Comparison of ENCODE assay signal across 2 cellular contexts in the genomic region with DNA sequence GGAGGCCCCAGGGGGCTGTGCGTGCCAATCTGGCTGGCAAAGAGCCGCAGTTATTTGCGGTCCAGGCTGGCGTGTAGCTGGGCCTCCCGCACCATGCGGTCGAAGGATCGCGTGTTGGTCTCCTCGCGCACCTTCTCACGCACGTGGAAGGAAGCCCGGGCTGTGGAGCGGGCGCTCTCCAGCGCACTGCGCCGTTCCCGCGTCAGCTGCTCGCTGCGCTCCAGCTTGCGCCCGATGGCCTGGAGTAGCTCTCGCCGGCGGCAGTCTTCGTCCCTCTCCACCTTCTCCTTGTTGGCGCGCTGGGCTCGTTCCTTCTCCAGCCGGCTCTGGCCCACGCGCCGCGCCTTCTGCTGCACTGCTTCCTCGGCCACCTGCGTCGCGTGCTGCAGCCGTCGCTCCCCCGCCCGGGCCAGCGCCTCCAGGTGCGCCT.
TF ChIP-seq lines count a peak whose summit lies in the region.

No MANE protein-coding gene starts in this region.

TF ChIP-seq in SK-N-SH treated with all-trans-retinoic acid at 6 μM for 48 hours, 23 proteins besides CTCF, POLR2A, EP300 and RAD21:
- TF ChIP-seq, protein P1, sequence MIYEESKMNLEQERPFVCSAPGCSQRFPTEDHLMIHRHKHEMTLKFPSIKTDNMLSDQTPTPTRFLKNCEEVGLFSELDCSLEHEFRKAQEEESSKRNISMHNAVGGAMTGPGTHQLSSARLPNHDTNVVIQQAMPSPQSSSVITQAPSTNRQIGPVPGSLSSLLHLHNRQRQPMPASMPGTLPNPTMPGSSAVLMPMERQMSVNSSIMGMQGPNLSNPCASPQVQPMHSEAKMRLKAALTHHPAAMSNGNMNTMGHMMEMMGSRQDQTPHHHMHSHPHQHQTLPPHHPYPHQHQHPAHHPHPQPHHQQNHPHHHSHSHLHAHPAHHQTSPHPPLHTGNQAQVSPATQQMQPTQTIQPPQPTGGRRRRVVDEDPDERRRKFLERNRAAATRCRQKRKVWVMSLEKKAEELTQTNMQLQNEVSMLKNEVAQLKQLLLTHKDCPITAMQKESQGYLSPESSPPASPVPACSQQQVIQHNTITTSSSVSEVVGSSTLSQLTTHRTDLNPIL (CRISPR knock-in tag; IDR thresholded peaks at IDR 0.05; ENCODE audit: low read depth) = no peak
- TF ChIP-seq RARB (CRISPR knock-in tag; IDR thresholded peaks at IDR 0.05) (no peak), ESRRG (CRISPR knock-in tag; IDR thresholded peaks at IDR 0.05) (no peak), ZNF8 (CRISPR knock-in tag; IDR thresholded peaks at IDR 0.05) (no peak), ZFP3 (CRISPR knock-in tag; IDR thresholded peaks at IDR 0.05) (no peak), ARNTL (CRISPR knock-in tag; IDR thresholded peaks at IDR 0.05; ENCODE audit: borderline replicate concordance, low read depth) (no peak), CSDC2 (CRISPR knock-in tag; IDR thresholded peaks at IDR 0.05) (no peak), SNAI2 (CRISPR knock-in tag; IDR thresholded peaks at IDR 0.05) (no peak), ISL1 (CRISPR knock-in tag; IDR thresholded peaks at IDR 0.05) (no peak), ZNF70 (CRISPR knock-in tag; IDR thresholded peaks at IDR 0.05) (no peak), OSR1 (CRISPR knock-in tag; IDR thresholded peaks at IDR 0.05) (no peak), PPARA (CRISPR knock-in tag; IDR thresholded peaks at IDR 0.05; ENCODE audit: borderline replicate concordance) (no peak), GLIS3 (CRISPR knock-in tag; IDR thresholded peaks at IDR 0.05) (no peak)
- TF ChIP-seq, protein P2, sequence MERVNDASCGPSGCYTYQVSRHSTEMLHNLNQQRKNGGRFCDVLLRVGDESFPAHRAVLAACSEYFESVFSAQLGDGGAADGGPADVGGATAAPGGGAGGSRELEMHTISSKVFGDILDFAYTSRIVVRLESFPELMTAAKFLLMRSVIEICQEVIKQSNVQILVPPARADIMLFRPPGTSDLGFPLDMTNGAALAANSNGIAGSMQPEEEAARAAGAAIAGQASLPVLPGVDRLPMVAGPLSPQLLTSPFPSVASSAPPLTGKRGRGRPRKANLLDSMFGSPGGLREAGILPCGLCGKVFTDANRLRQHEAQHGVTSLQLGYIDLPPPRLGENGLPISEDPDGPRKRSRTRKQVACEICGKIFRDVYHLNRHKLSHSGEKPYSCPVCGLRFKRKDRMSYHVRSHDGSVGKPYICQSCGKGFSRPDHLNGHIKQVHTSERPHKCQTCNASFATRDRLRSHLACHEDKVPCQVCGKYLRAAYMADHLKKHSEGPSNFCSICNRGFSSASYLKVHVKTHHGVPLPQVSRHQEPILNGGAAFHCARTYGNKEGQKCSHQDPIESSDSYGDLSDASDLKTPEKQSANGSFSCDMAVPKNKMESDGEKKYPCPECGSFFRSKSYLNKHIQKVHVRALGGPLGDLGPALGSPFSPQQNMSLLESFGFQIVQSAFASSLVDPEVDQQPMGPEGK (CRISPR knock-in tag; IDR thresholded peaks at IDR 0.05; ENCODE audit: borderline replicate concordance) = no peak
- TF ChIP-seq, protein P3, sequence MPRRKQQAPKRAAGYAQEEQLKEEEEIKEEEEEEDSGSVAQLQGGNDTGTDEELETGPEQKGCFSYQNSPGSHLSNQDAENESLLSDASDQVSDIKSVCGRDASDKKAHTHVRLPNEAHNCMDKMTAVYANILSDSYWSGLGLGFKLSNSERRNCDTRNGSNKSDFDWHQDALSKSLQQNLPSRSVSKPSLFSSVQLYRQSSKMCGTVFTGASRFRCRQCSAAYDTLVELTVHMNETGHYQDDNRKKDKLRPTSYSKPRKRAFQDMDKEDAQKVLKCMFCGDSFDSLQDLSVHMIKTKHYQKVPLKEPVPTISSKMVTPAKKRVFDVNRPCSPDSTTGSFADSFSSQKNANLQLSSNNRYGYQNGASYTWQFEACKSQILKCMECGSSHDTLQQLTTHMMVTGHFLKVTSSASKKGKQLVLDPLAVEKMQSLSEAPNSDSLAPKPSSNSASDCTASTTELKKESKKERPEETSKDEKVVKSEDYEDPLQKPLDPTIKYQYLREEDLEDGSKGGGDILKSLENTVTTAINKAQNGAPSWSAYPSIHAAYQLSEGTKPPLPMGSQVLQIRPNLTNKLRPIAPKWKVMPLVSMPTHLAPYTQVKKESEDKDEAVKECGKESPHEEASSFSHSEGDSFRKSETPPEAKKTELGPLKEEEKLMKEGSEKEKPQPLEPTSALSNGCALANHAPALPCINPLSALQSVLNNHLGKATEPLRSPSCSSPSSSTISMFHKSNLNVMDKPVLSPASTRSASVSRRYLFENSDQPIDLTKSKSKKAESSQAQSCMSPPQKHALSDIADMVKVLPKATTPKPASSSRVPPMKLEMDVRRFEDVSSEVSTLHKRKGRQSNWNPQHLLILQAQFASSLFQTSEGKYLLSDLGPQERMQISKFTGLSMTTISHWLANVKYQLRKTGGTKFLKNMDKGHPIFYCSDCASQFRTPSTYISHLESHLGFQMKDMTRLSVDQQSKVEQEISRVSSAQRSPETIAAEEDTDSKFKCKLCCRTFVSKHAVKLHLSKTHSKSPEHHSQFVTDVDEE (CRISPR knock-in tag; IDR thresholded peaks at IDR 0.05) = no peak
- TF ChIP-seq, protein P4, sequence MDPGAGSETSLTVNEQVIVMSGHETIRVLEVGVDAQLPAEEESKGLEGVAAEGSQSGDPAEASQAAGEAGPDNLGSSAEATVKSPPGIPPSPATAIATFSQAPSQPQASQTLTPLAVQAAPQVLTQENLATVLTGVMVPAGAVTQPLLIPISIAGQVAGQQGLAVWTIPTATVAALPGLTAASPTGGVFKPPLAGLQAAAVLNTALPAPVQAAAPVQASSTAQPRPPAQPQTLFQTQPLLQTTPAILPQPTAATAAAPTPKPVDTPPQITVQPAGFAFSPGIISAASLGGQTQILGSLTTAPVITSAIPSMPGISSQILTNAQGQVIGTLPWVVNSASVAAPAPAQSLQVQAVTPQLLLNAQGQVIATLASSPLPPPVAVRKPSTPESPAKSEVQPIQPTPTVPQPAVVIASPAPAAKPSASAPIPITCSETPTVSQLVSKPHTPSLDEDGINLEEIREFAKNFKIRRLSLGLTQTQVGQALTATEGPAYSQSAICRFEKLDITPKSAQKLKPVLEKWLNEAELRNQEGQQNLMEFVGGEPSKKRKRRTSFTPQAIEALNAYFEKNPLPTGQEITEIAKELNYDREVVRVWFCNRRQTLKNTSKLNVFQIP (CRISPR knock-in tag; IDR thresholded peaks at IDR 0.05; ENCODE audit: borderline replicate concordance, low read depth) = no peak
- TF ChIP-seq, protein P5, sequence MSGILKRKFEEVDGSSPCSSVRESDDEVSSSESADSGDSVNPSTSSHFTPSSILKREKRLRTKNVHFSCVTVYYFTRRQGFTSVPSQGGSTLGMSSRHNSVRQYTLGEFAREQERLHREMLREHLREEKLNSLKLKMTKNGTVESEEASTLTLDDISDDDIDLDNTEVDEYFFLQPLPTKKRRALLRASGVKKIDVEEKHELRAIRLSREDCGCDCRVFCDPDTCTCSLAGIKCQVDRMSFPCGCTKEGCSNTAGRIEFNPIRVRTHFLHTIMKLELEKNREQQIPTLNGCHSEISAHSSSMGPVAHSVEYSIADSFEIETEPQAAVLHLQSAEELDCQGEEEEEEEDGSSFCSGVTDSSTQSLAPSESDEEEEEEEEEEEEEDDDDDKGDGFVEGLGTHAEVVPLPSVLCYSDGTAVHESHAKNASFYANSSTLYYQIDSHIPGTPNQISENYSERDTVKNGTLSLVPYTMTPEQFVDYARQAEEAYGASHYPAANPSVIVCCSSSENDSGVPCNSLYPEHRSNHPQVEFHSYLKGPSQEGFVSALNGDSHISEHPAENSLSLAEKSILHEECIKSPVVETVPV (CRISPR knock-in tag; IDR thresholded peaks at IDR 0.05) = no peak

TF ChIP-seq in HEK293T, 16 proteins besides CTCF, POLR2A, EP300 and RAD21 (continued from another document):
- TF ChIP-seq L3MBTL2 (conservative IDR thresholded peaks at IDR 0.05) = no peak
- no peak for TF ChIP-seq CTBP1 (IDR thresholded peaks at IDR 0.05; ENCODE audit: borderline replicate concordance)
- no peak for TF ChIP-seq SP1 (IDR thresholded peaks at IDR 0.05)
- TF ChIP-seq LEF1 (IDR thresholded peaks at IDR 0.05; ENCODE audit: borderline replicate concordance) = no peak
